ENCODE assay signal across 1 cellular context in genomic region chr5:138495351-138495750, GRCh38.
TF ChIP-seq lines count a peak whose summit lies in the region.

No MANE protein-coding gene starts in this region.

TF ChIP-seq in WTC11, 78 proteins besides CTCF, POLR2A, EP300 and RAD21 (continued from another document):
- TF ChIP-seq ZNF532 (CRISPR knock-in tag; IDR thresholded peaks at IDR 0.05; ENCODE audit: borderline replicate concordance) (no peak), PREB (CRISPR knock-in tag; IDR thresholded peaks at IDR 0.05; ENCODE audit: borderline replicate concordance) (no peak), MLX (CRISPR knock-in tag; IDR thresholded peaks at IDR 0.05) (no peak), NFE2L1 (CRISPR knock-in tag; IDR thresholded peaks at IDR 0.05) (no peak), ATF3 (CRISPR knock-in tag; conservative IDR thresholded peaks at IDR 0.05) (no peak), HMGXB4 (CRISPR knock-in tag; IDR thresholded peaks at IDR 0.05) (no peak), AR (CRISPR knock-in tag; IDR thresholded peaks at IDR 0.05) (no peak), CBFB (CRISPR knock-in tag; IDR thresholded peaks at IDR 0.05; ENCODE audit: low read depth) (no peak), IRF2 (CRISPR knock-in tag; IDR thresholded peaks at IDR 0.05; ENCODE audit: borderline replicate concordance, low read depth) (no peak), ESRRA (CRISPR knock-in tag; IDR thresholded peaks at IDR 0.05; ENCODE audit: borderline replicate concordance) (no peak), SOX15 (CRISPR knock-in tag; IDR thresholded peaks at IDR 0.05) (no peak), NR1H2 (CRISPR knock-in tag; IDR thresholded peaks at IDR 0.05) (no peak), CDX4 (CRISPR knock-in tag; IDR thresholded peaks at IDR 0.05; ENCODE audit: borderline replicate concordance) (no peak), AFF4 (CRISPR knock-in tag; IDR thresholded peaks at IDR 0.05; ENCODE audit: borderline replicate concordance) (no peak), PRRX2 (CRISPR knock-in tag; IDR thresholded peaks at IDR 0.05) (no peak), NR3C1 (CRISPR knock-in tag; conservative IDR thresholded peaks at IDR 0.05; ENCODE audit: low read depth) (no peak), CREM (CRISPR knock-in tag; IDR thresholded peaks at IDR 0.05) (no peak)
